Comparison of ENCODE assay signal across 1 cellular context in genomic region chr1:54363925-54364324, GRCh38.
TF ChIP-seq lines count a peak whose summit lies in the region.

No MANE protein-coding gene starts in this region.

TF ChIP-seq in K562, 482 proteins besides CTCF, POLR2A, EP300 and RAD21:
- peak; percentile 95 for TF ChIP-seq ZBTB40 (IDR thresholded peaks at IDR 0.05)
- TF ChIP-seq ZBTB40 (CRISPR knock-in tag; IDR thresholded peaks at IDR 0.05), result peak; percentile 93
- no peak for TF ChIP-seq ATF3 (IDR thresholded peaks at IDR 0.05)
- no peak for TF ChIP-seq ATF3 (CRISPR knock-in tag; conservative IDR thresholded peaks at IDR 0.05)
